Comparison of ENCODE assay signal across 1 cellular context in genomic region chr1:184900507-184900906, GRCh38.
TF ChIP-seq lines count a peak whose summit lies in the region.

No MANE protein-coding gene starts in this region.

TF ChIP-seq in GM23338, 12 proteins besides CTCF, POLR2A, EP300 and RAD21 (continued from another document):
- TF ChIP-seq, protein P1, sequence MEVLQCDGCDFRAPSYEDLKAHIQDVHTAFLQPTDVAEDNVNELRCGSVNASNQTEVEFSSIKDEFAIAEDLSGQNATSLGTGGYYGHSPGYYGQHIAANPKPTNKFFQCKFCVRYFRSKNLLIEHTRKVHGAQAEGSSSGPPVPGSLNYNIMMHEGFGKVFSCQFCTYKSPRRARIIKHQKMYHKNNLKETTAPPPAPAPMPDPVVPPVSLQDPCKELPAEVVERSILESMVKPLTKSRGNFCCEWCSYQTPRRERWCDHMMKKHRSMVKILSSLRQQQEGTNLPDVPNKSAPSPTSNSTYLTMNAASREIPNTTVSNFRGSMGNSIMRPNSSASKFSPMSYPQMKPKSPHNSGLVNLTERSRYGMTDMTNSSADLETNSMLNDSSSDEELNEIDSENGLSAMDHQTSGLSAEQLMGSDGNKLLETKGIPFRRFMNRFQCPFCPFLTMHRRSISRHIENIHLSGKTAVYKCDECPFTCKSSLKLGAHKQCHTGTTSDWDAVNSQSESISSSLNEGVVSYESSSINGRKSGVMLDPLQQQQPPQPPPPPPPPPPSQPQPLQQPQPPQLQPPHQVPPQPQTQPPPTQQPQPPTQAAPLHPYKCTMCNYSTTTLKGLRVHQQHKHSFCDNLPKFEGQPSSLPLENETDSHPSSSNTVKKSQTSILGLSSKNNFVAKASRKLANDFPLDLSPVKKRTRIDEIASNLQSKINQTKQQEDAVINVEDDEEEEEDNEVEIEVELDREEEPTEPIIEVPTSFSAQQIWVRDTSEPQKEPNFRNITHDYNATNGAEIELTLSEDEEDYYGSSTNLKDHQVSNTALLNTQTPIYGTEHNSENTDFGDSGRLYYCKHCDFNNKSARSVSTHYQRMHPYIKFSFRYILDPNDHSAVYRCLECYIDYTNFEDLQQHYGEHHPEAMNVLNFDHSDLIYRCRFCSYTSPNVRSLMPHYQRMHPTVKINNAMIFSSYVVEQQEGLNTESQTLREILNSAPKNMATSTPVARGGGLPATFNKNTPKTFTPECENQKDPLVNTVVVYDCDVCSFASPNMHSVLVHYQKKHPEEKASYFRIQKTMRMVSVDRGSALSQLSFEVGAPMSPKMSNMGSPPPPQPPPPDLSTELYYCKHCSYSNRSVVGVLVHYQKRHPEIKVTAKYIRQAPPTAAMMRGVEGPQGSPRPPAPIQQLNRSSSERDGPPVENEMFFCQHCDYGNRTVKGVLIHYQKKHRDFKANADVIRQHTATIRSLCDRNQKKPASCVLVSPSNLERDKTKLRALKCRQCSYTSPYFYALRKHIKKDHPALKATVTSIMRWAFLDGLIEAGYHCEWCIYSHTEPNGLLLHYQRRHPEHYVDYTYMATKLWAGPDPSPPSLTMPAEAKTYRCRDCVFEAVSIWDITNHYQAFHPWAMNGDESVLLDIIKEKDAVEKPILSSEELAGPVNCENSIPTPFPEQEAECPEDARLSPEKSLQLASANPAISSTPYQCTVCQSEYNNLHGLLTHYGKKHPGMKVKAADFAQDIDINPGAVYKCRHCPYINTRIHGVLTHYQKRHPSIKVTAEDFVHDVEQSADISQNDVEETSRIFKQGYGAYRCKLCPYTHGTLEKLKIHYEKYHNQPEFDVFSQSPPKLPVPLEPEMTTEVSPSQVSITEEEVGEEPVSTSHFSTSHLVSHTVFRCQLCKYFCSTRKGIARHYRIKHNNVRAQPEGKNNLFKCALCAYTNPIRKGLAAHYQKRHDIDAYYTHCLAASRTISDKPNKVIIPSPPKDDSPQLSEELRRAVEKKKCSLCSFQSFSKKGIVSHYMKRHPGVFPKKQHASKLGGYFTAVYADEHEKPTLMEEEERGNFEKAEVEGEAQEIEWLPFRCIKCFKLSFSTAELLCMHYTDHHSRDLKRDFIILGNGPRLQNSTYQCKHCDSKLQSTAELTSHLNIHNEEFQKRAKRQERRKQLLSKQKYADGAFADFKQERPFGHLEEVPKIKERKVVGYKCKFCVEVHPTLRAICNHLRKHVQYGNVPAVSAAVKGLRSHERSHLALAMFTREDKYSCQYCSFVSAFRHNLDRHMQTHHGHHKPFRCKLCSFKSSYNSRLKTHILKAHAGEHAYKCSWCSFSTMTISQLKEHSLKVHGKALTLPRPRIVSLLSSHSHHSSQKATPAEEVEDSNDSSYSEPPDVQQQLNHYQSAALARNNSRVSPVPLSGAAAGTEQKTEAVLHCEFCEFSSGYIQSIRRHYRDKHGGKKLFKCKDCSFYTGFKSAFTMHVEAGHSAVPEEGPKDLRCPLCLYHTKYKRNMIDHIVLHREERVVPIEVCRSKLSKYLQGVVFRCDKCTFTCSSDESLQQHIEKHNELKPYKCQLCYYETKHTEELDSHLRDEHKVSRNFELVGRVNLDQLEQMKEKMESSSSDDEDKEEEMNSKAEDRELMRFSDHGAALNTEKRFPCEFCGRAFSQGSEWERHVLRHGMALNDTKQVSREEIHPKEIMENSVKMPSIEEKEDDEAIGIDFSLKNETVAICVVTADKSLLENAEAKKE (CRISPR knock-in tag; IDR thresholded peaks at IDR 0.05): no peak
- no peak for TF ChIP-seq JUNB (IDR thresholded peaks at IDR 0.05; ENCODE audit: unreplicated experiment)
- no peak for TF ChIP-seq STAT1 (IDR thresholded peaks at IDR 0.05; ENCODE audit: unreplicated experiment)
- no peak for TF ChIP-seq ZNF114 (CRISPR knock-in tag; IDR thresholded peaks at IDR 0.05)
- no peak for TF ChIP-seq NANOG (IDR thresholded peaks at IDR 0.05; ENCODE audit: borderline replicate concordance)
